ENCODE assay signal across 17 cellular contexts in the genomic region with DNA sequence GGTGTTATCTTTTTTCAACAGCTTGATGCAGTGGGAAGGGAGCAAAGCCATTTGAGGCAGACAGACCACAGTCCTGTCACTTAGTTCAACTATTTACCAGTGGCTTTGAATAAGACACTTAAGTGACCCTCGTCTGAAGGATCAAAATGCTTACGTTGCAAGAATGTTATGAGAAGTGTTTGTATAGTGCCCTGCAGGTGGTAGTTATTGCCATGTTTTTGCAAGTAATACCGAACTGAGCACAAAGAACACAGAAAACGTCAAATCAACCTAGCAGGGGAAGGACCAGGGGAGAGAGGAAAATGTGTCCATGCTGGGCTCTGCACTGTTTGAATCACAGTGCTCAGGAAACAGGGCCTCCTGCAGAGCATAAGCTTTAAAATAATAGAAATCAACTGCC. TPM values are rescaled to one million over a fixed set of nuclear protein-coding genes. Genes with fewer than 3 reads are reported as not detected.
"Had no signal": no experiment of that assay in that cellular context is flagged by ENCODE, and none has a peak within 500 bp of the region (broad histone marks: within the 10 kb centered on the region; RNA-seq: fewer than 3 reads in every experiment).

No MANE protein-coding gene starts in this region.

- DNase-seq: activated CD4-positive, alpha-beta memory T cell treated with anti-CD3 and anti-CD28 coated beads for 36 hours; activated CD4-positive, alpha-beta T cell treated with anti-CD3 and anti-CD28 coated beads for 1 hour; activated gamma-delta T cell; activated T-cell treated with anti-CD3 and anti-CD28 coated beads, Interleukin-2, amount 50 U/mL, for 4 hours; colonic mucosa; effector CD4-positive, alpha-beta T cell; islet precursor cell; ovary; stimulated activated CD4-positive, alpha-beta T cell treated with anti-CD3 and anti-CD28 coated beads, Interleukin-15, amount 100 ng/mL, for 24 hours; T-helper 9 cell had no signal

- H3K9me3 Mint-ChIP-seq: activated CD4-positive, alpha-beta memory T cell treated with anti-CD3 and anti-CD28 coated beads for 36 hours; memory B cell had no signal

- H3K4me1 Mint-ChIP-seq: memory B cell had no signal

- H3K4me3 ChIP-seq: colonic mucosa, gastroesophageal sphincter, ovary, thyroid gland, vagina had no signal

- ATAC-seq: activated T-cell treated with anti-CD3 and anti-CD28 coated beads, Interleukin-2, amount 50 U/mL, for 4 hours; gastroesophageal sphincter; left lobe of liver; natural killer cell treated with Interleukin-12 subunit alpha and Interleukin-12 subunit beta and Interleukin-15 and Interleukin-18, amount 100 ng/mL, for 72 hours had no signal

- H3K27me3 ChIP-seq: colonic mucosa, gastroesophageal sphincter, ovary, thyroid gland, vagina had no signal

- H3K4me1 ChIP-seq: colonic mucosa, gastroesophageal sphincter, vagina had no signal

- H3K36me3 Mint-ChIP-seq: activated CD4-positive, alpha-beta memory T cell treated with anti-CD3 and anti-CD28 coated beads for 36 hours; activated naive CD8-positive, alpha-beta T cell; memory B cell; natural killer cell treated with Interleukin-12 subunit alpha and Interleukin-12 subunit beta and Interleukin-15 and Interleukin-18, amount 100 ng/mL, for 72 hours had no signal

- H3K27me3 Mint-ChIP-seq: natural killer cell treated with Interleukin-12 subunit alpha and Interleukin-12 subunit beta and Interleukin-15 and Interleukin-18, amount 100 ng/mL, for 72 hours had no signal

- H3K9me3 ChIP-seq: colonic mucosa, gastroesophageal sphincter, ovary, thyroid gland, vagina had no signal

- H3K27ac Mint-ChIP-seq: activated CD4-positive, alpha-beta memory T cell treated with anti-CD3 and anti-CD28 coated beads for 36 hours; activated naive CD8-positive, alpha-beta T cell; memory B cell; natural killer cell treated with Interleukin-12 subunit alpha and Interleukin-12 subunit beta and Interleukin-15 and Interleukin-18, amount 100 ng/mL, for 72 hours had no signal

- H3K36me3 ChIP-seq: colonic mucosa, gastroesophageal sphincter, ovary, thyroid gland, vagina had no signal

- H3K4me3 Mint-ChIP-seq: activated CD4-positive, alpha-beta memory T cell treated with anti-CD3 and anti-CD28 coated beads for 36 hours; activated naive CD8-positive, alpha-beta T cell; activated T-cell treated with anti-CD3 and anti-CD28 coated beads, Interleukin-2, amount 50 U/mL, for 4 hours; memory B cell; natural killer cell treated with Interleukin-12 subunit alpha and Interleukin-12 subunit beta and Interleukin-15 and Interleukin-18, amount 100 ng/mL, for 72 hours had no signal

- H3K27ac ChIP-seq: colonic mucosa, gastroesophageal sphincter, ovary, vagina had no signal

RNA-seq across cellular contexts. Expression of a gene that starts 2.8 kb away (rescaled TPM):
- total RNA-seq: activated CD4-positive, alpha-beta memory T cell treated with anti-CD3 and anti-CD28 coated beads for 36 hours; activated T-cell treated with anti-CD3 and anti-CD28 coated beads, Interleukin-2, amount 50 U/mL, for 4 hours; left lobe of liver; natural killer cell treated with Interleukin-12 subunit alpha and Interleukin-12 subunit beta and Interleukin-15 and Interleukin-18, amount 100 ng/mL, for 72 hours; vagina had no signal
